Comparison of ENCODE assay signal across 11 cellular contexts in genomic region chr2:233424028-233424951, GRCh38.
DNase-seq lines count a peak whose midpoint lies in the region; ATAC-seq and TF ChIP-seq lines count a peak whose summit lies in the region.
"Had no signal": no experiment of that assay in that cellular context is flagged by ENCODE, and none has a peak within 500 bp of the region (broad histone marks: within the 10 kb centered on the region; RNA-seq: fewer than 3 reads in every experiment).

No MANE protein-coding gene starts in this region.

- TF ChIP-seq RAD21 in liver (IDR thresholded peaks at IDR 0.05): no peak

- in situ Hi-C loops in mammary epithelial cell (cut with MboI; ENCODE audit: low sequenced_read_pairs in 2 of 2): no loop called here

- peaks cover 5% of the 10 kb centered on the region for H3K9me3 Mint-ChIP-seq in activated naive CD4-positive, alpha-beta T cell treated with anti-CD3 and anti-CD28 coated beads, Interleukin-2, amount 50 U/mL, for 24 hours

- peaks cover 24% of the 10 kb centered on the region for H3K9me3 ChIP-seq in mammary epithelial cell (replicated peaks; ENCODE audit: insufficient read depth, low read length)
- no peaks in the 10 kb centered on the region for H3K9me3 ChIP-seq in liver (ENCODE audit: control insufficient read depth in 4 of 4, low read length in 3 of 4)
- no peaks in the 10 kb centered on the region for H3K9me3 ChIP-seq in upper lobe of left lung

- no peak for DNase-seq in activated naive CD4-positive, alpha-beta T cell (lab: John Stamatoyannopoulos, UW)
- DNase-seq in mammary epithelial cell: peak; percentile 83
- peak; percentile 47 to 85 for DNase-seq in upper lobe of left lung
- DNase-seq in NCI-H2081 treated with DMSO at 0.1 percent for 48 hours (lab: John Stamatoyannopoulos, UW): no peak
- DNase-seq: AML-193, NCI-H1436 had no signal

- H3K4me1 Mint-ChIP-seq in activated naive CD4-positive, alpha-beta T cell treated with anti-CD3 and anti-CD28 coated beads, Interleukin-2, amount 50 U/mL, for 24 hours: peaks cover 96% of the 10 kb centered on the region

- H3K4me3 Mint-ChIP-seq in activated naive CD4-positive, alpha-beta T cell treated with anti-CD3 and anti-CD28 coated beads, Interleukin-2, amount 50 U/mL, for 24 hours: peak overlapping the region; percentile 39

- H3K27me3 ChIP-seq in mammary epithelial cell (ENCODE audit: insufficient read depth, low read length) (no peaks in the 10 kb centered on the region), liver (ENCODE audit: control insufficient read depth in 4 of 4, insufficient read depth in 4 of 4, low read length in 3 of 4) (no peaks in the 10 kb centered on the region), upper lobe of left lung (no peaks in the 10 kb centered on the region)
- H3K27me3 ChIP-seq: SJSA1 had no signal

- H3K27ac Mint-ChIP-seq in activated naive CD4-positive, alpha-beta T cell treated with anti-CD3 and anti-CD28 coated beads, Interleukin-2, amount 50 U/mL, for 24 hours: peak overlapping the region; percentile 59

- H2AFZ ChIP-seq in mammary epithelial cell (ENCODE audit: low read depth, low read length): peak overlapping the region; percentile 68

- peaks cover 16% of the 10 kb centered on the region for H3K36me3 Mint-ChIP-seq in activated naive CD4-positive, alpha-beta T cell treated with anti-CD3 and anti-CD28 coated beads, Interleukin-2, amount 50 U/mL, for 24 hours

- WGBS in mammary epithelial cell (ENCODE audit: low coverage, missing lambda C conversion rate): 45% methylated on average over 20 of the region's 22 CpGs
- 74% methylated on average over 22 of the region's 22 CpGs for WGBS in liver
- WGBS in upper lobe of left lung, 2 donors: 81 to 92% methylated on average over 22 of the region's 22 CpGs

- peaks cover 4% of the 10 kb centered on the region for H3K79me2 ChIP-seq in mammary epithelial cell (ENCODE audit: insufficient read depth, low read length)

- CTCF ChIA-PET in mammary epithelial cell (lab: Charles Lee; ENCODE audit: low non-redundant PET): no interaction called here

- peak overlapping the region; percentile 38 for H3K4me2 ChIP-seq in mammary epithelial cell (ENCODE audit: insufficient read depth, low read depth, low read length)

- intact Hi-C loops in mammary epithelial cell (cut with micrococcal nuclease): no loop called here

- peak overlapping the region; percentile 31 for H3K27ac ChIP-seq in mammary epithelial cell (ENCODE audit: insufficient read depth, low read depth, low read length)
- no peak overlapping the region for H3K27ac ChIP-seq in liver (ENCODE audit: low read depth in 1 of 2, low read length in 2 of 2)
- peak overlapping the region; percentile 69 to 86 (median 74) for H3K27ac ChIP-seq in upper lobe of left lung
- H3K27ac ChIP-seq: SJSA1 had no signal

- H3K9ac ChIP-seq in mammary epithelial cell (ENCODE audit: insufficient read depth, low read length) (no peak overlapping the region), liver (ENCODE audit: low read depth in 1 of 2, low read length in 2 of 2) (no peak overlapping the region)

- ATAC-seq in upper lobe of left lung (ENCODE audit: low FRiP score in 2 of 2) (peak; percentile 19 to 69), GM18517 (IDR thresholded peaks at IDR 0.05; ENCODE audit: unreplicated experiment) (no peak), HG03521 (IDR thresholded peaks at IDR 0.05; ENCODE audit: unreplicated experiment) (no peak)

- H4K20me1 ChIP-seq in mammary epithelial cell (ENCODE audit: insufficient read depth, low read length): no peaks in the 10 kb centered on the region

- H3K36me3 ChIP-seq in mammary epithelial cell (ENCODE audit: insufficient read depth, low read length) (no peaks in the 10 kb centered on the region), liver (ENCODE audit: control insufficient read depth in 4 of 4, insufficient read depth in 3 of 4, low read depth in 1 of 4, low read length in 3 of 4) (peaks cover 0 to 7% (median 0%) of the 10 kb centered on the region in 4 donors), upper lobe of left lung (no peaks in the 10 kb centered on the region)

- dilution Hi-C loops in mammary epithelial cell (cut with HindIII; ENCODE audit: low sequenced_read_pairs): no loop called here

- H3K4me3 ChIP-seq in mammary epithelial cell (replicated peaks in 1 of 3; ENCODE audit: insufficient read depth in 1 of 3, low read depth in 2 of 3, low read length in 3 of 3) (peak overlapping the region in 1 of 3 experiments; percentile 6), liver (ENCODE audit: low read depth in 1 of 3, low read length in 3 of 3) (no peak overlapping the region), upper lobe of left lung (no peak overlapping the region)
- H3K4me3 ChIP-seq: SJSA1 had no signal

- no peaks in the 10 kb centered on the region for H3K27me3 Mint-ChIP-seq in activated naive CD4-positive, alpha-beta T cell treated with anti-CD3 and anti-CD28 coated beads, Interleukin-2, amount 50 U/mL, for 24 hours

- TF ChIP-seq EP300 in upper lobe of left lung (IDR thresholded peaks at IDR 0.05): peak in 1 of 4 donors; percentile 75

- TF ChIP-seq CTCF in mammary epithelial cell (conservative IDR thresholded peaks at IDR 0.05 in 1 of 2, IDR thresholded peaks at IDR 0.05 in 1 of 2; ENCODE audit: extremely low read depth in 1 of 2, insufficient read depth in 1 of 2, low read depth in 1 of 2, low read length in 2 of 2) (no peak), liver (IDR thresholded peaks at IDR 0.05; ENCODE audit: low read depth, low read length, missing input control) (no peak), upper lobe of left lung (IDR thresholded peaks at IDR 0.05) (no peak)

- BruUV-seq in mammary epithelial cell (replicated peaks; lab: Mats Ljungman, UMichigan): no TSS peak

- peak in 1 of 4 donors; percentile 39 for TF ChIP-seq POLR2A in upper lobe of left lung (IDR thresholded peaks at IDR 0.05)

- peaks cover 27% of the 10 kb centered on the region for H3K4me1 ChIP-seq in mammary epithelial cell (ENCODE audit: insufficient read depth, low read length)
- peaks cover 2 to 20% (median 7%) of the 10 kb centered on the region in 4 donors for H3K4me1 ChIP-seq in liver (ENCODE audit: control insufficient read depth in 4 of 4, insufficient read depth in 4 of 4, low read length in 3 of 4)
- peaks cover 24 to 46% (median 36%) of the 10 kb centered on the region in 4 donors for H3K4me1 ChIP-seq in upper lobe of left lung

TF ChIP-seq in liver, 16 proteins besides CTCF, POLR2A, EP300 and RAD21 (continues in another document):
- TF ChIP-seq YY1 (IDR thresholded peaks at IDR 0.05) (no peak), GABPA (IDR thresholded peaks at IDR 0.05 in 1 of 2, conservative IDR thresholded peaks at IDR 0.05 in 1 of 2) (no peak), NR2F2 (IDR thresholded peaks at IDR 0.05) (no peak), HNF4A (conservative IDR thresholded peaks at IDR 0.05) (peak in 1 of 2 donors; percentile 63), ZBTB33 (IDR thresholded peaks at IDR 0.05) (no peak), SP1 (IDR thresholded peaks at IDR 0.05) (no peak), EGR1 (IDR thresholded peaks at IDR 0.05; ENCODE audit: low read depth in 2 of 2) (no peak), ATF3 (IDR thresholded peaks at IDR 0.05) (no peak), RXRA (IDR thresholded peaks at IDR 0.05) (peak in 1 of 2 donors; percentile 49), MAX (IDR thresholded peaks at IDR 0.05) (no peak), JUND (IDR thresholded peaks at IDR 0.05) (peak in 1 of 2 donors; percentile 36), FOXA2 (IDR thresholded peaks at IDR 0.05) (no peak), TAF1 (conservative IDR thresholded peaks at IDR 0.05) (no peak), FOXA1 (IDR thresholded peaks at IDR 0.05) (no peak)

Comparison
In these comparisons a context has a peak if more than half of its experiments do, and no peak if none do; other contexts are left out.
1. DNase-seq: peak in mammary epithelial cell (single experiment) and upper lobe of left lung (2 of 2); none in activated naive CD4-positive, alpha-beta T cell (0 of 4) and NCI-H2081 treated with DMSO at 0.1 percent for 48 hours (single experiment).
2. H3K27ac ChIP-seq: peak in mammary epithelial cell (single experiment) and upper lobe of left lung (4 of 4); none in liver (0 of 2).
3. ATAC-seq: peak in upper lobe of left lung (2 of 2); none in GM18517 (single experiment) and HG03521 (single experiment).